In the genomic region with DNA sequence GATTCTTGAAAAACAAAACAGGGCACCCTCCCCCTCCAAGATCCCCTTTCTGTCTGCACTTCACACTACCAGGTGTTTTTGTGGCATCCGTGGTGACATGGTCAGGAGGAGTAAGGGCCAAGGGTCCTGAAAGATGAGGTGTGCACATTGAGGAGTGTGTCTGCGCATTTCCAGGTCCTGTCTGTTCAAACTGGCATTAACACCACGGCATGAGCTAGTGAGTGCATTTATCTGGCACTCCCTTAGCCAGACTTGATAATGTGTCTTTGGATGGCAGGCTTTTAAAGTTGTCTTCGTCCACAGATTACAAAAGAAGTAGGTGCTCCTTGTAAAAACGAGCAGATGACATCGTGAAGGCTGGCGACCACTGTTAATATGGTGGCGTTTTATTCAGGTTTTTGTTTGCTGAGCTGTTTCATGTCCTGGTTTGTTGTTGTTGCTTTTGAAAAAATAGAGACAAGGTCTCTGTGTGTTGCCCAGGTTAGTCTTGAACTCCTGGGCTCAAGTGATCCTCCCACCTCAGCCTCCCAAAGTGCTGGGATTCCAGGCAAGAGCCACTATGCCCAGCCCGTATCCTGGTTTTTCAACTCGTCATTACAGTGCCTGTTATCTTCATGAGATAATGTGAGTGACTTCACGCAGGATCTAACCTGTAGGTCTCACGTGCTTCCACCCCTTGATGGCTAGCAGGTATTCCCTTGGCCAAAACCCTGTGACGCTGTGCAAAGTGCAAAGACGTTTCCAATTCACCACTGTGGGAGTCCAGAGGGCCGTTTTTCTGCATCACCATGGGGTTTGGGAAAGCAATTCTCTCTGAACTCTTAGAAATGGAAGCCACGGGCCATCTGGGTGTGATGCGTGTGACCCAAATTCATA, we compare ENCODE assay signal across 2 cellular contexts.
TF ChIP-seq lines count a peak whose summit lies in the region.

No MANE protein-coding gene starts in this region.

TF ChIP-seq in GM23338, 12 proteins besides CTCF, POLR2A, EP300 and RAD21 (continues in another document):
- TF ChIP-seq, protein P1, sequence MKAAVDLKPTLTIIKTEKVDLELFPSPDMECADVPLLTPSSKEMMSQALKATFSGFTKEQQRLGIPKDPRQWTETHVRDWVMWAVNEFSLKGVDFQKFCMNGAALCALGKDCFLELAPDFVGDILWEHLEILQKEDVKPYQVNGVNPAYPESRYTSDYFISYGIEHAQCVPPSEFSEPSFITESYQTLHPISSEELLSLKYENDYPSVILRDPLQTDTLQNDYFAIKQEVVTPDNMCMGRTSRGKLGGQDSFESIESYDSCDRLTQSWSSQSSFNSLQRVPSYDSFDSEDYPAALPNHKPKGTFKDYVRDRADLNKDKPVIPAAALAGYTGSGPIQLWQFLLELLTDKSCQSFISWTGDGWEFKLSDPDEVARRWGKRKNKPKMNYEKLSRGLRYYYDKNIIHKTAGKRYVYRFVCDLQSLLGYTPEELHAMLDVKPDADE (IDR thresholded peaks at IDR 0.05): no peak
- TF ChIP-seq STAT1 (IDR thresholded peaks at IDR 0.05; ENCODE audit: unreplicated experiment) (no peak), NANOG (IDR thresholded peaks at IDR 0.05; ENCODE audit: borderline replicate concordance) (no peak), CREB1 (CRISPR knock-in tag; IDR thresholded peaks at IDR 0.05; ENCODE audit: low read depth) (no peak), ZNF114 (CRISPR knock-in tag; IDR thresholded peaks at IDR 0.05) (no peak)
- TF ChIP-seq, protein P2, sequence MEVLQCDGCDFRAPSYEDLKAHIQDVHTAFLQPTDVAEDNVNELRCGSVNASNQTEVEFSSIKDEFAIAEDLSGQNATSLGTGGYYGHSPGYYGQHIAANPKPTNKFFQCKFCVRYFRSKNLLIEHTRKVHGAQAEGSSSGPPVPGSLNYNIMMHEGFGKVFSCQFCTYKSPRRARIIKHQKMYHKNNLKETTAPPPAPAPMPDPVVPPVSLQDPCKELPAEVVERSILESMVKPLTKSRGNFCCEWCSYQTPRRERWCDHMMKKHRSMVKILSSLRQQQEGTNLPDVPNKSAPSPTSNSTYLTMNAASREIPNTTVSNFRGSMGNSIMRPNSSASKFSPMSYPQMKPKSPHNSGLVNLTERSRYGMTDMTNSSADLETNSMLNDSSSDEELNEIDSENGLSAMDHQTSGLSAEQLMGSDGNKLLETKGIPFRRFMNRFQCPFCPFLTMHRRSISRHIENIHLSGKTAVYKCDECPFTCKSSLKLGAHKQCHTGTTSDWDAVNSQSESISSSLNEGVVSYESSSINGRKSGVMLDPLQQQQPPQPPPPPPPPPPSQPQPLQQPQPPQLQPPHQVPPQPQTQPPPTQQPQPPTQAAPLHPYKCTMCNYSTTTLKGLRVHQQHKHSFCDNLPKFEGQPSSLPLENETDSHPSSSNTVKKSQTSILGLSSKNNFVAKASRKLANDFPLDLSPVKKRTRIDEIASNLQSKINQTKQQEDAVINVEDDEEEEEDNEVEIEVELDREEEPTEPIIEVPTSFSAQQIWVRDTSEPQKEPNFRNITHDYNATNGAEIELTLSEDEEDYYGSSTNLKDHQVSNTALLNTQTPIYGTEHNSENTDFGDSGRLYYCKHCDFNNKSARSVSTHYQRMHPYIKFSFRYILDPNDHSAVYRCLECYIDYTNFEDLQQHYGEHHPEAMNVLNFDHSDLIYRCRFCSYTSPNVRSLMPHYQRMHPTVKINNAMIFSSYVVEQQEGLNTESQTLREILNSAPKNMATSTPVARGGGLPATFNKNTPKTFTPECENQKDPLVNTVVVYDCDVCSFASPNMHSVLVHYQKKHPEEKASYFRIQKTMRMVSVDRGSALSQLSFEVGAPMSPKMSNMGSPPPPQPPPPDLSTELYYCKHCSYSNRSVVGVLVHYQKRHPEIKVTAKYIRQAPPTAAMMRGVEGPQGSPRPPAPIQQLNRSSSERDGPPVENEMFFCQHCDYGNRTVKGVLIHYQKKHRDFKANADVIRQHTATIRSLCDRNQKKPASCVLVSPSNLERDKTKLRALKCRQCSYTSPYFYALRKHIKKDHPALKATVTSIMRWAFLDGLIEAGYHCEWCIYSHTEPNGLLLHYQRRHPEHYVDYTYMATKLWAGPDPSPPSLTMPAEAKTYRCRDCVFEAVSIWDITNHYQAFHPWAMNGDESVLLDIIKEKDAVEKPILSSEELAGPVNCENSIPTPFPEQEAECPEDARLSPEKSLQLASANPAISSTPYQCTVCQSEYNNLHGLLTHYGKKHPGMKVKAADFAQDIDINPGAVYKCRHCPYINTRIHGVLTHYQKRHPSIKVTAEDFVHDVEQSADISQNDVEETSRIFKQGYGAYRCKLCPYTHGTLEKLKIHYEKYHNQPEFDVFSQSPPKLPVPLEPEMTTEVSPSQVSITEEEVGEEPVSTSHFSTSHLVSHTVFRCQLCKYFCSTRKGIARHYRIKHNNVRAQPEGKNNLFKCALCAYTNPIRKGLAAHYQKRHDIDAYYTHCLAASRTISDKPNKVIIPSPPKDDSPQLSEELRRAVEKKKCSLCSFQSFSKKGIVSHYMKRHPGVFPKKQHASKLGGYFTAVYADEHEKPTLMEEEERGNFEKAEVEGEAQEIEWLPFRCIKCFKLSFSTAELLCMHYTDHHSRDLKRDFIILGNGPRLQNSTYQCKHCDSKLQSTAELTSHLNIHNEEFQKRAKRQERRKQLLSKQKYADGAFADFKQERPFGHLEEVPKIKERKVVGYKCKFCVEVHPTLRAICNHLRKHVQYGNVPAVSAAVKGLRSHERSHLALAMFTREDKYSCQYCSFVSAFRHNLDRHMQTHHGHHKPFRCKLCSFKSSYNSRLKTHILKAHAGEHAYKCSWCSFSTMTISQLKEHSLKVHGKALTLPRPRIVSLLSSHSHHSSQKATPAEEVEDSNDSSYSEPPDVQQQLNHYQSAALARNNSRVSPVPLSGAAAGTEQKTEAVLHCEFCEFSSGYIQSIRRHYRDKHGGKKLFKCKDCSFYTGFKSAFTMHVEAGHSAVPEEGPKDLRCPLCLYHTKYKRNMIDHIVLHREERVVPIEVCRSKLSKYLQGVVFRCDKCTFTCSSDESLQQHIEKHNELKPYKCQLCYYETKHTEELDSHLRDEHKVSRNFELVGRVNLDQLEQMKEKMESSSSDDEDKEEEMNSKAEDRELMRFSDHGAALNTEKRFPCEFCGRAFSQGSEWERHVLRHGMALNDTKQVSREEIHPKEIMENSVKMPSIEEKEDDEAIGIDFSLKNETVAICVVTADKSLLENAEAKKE (CRISPR knock-in tag; IDR thresholded peaks at IDR 0.05): no peak
- TF ChIP-seq, protein P3, sequence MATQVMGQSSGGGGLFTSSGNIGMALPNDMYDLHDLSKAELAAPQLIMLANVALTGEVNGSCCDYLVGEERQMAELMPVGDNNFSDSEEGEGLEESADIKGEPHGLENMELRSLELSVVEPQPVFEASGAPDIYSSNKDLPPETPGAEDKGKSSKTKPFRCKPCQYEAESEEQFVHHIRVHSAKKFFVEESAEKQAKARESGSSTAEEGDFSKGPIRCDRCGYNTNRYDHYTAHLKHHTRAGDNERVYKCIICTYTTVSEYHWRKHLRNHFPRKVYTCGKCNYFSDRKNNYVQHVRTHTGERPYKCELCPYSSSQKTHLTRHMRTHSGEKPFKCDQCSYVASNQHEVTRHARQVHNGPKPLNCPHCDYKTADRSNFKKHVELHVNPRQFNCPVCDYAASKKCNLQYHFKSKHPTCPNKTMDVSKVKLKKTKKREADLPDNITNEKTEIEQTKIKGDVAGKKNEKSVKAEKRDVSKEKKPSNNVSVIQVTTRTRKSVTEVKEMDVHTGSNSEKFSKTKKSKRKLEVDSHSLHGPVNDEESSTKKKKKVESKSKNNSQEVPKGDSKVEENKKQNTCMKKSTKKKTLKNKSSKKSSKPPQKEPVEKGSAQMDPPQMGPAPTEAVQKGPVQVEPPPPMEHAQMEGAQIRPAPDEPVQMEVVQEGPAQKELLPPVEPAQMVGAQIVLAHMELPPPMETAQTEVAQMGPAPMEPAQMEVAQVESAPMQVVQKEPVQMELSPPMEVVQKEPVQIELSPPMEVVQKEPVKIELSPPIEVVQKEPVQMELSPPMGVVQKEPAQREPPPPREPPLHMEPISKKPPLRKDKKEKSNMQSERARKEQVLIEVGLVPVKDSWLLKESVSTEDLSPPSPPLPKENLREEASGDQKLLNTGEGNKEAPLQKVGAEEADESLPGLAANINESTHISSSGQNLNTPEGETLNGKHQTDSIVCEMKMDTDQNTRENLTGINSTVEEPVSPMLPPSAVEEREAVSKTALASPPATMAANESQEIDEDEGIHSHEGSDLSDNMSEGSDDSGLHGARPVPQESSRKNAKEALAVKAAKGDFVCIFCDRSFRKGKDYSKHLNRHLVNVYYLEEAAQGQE (IDR thresholded peaks at IDR 0.05; ENCODE audit: unreplicated experiment): no peak

TF ChIP-seq in GM12878, 131 proteins besides CTCF, POLR2A, EP300 and RAD21:
- TF ChIP-seq RUNX3 (IDR thresholded peaks at IDR 0.05; ENCODE audit: low read length) (0 out of 2 replicates have a peak, but pooled peaks have one; percentile 6), BHLHE40 (IDR thresholded peaks at IDR 0.05; ENCODE audit: borderline replicate concordance in 1 of 2, low read depth in 2 of 2, low read length in 1 of 2) (no peak), PAX8 (IDR thresholded peaks at IDR 0.05) (no peak), ZNF24 (IDR thresholded peaks at IDR 0.05) (no peak)
- TF ChIP-seq, protein P4, sequence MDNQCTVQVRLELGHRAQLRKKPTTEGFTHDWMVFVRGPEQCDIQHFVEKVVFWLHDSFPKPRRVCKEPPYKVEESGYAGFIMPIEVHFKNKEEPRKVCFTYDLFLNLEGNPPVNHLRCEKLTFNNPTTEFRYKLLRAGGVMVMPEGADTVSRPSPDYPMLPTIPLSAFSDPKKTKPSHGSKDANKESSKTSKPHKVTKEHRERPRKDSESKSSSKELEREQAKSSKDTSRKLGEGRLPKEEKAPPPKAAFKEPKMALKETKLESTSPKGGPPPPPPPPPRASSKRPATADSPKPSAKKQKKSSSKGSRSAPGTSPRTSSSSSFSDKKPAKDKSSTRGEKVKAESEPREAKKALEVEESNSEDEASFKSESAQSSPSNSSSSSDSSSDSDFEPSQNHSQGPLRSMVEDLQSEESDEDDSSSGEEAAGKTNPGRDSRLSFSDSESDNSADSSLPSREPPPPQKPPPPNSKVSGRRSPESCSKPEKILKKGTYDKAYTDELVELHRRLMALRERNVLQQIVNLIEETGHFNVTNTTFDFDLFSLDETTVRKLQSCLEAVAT (IDR thresholded peaks at IDR 0.05): peak; percentile 94
